In the genomic region with DNA sequence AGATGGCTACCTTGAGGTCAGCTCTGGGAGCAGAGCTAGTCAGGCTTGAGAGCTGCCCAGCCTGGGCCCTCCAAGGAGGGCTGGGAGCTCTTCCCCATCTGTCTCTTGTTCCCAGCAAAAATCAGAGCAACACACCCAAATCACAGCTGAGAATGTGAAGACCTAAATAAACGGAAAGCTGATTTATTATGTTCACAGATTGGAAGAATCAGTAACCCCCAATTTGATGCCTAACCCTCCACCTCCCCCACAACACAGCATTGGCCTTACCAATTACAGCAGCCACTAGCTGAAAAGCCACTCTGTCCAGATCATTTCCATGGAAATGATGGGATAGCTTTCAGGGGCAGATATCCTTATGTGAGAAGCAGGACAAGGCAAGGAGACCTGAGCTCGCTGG, we compare ENCODE assay signal across 25 cellular contexts.
"Had no signal": no experiment of that assay in that cellular context is flagged by ENCODE, and none has a peak within 500 bp of the region (broad histone marks: within the 10 kb centered on the region; RNA-seq: fewer than 3 reads in every experiment).

No MANE protein-coding gene starts in this region.

- H3K9me3 ChIP-seq: gastrocnemius medialis, neutrophil, right lobe of liver, suprapubic skin, transverse colon, vagina had no signal

- H3K4me1 Mint-ChIP-seq: memory B cell had no signal

- H2AFZ ChIP-seq: parathyroid adenoma had no signal

- H3K27me3 Mint-ChIP-seq: stimulated activated naive CD8-positive, alpha-beta T cell treated with anti-CD3 and anti-CD28 coated beads, Interleukin-15, amount 100 ng/mL, for 72 hours had no signal

- H3K4me3 Mint-ChIP-seq: dendritic cell treated with granulocyte-macrophage colony-stimulating factor and Interleukin-4, amounts not matched to agents 40 ng/mL and 50 ng/mL, for 4 days; endodermal cell; memory B cell; natural killer cell treated with Interleukin-12 subunit alpha and Interleukin-12 subunit beta and Interleukin-15 and Interleukin-18, amount 100 ng/mL, for 72 hours; neural crest cell; stimulated activated naive CD8-positive, alpha-beta T cell treated with anti-CD3 and anti-CD28 coated beads, Interleukin-15, amount 100 ng/mL, for 72 hours had no signal

- H3K27me3 ChIP-seq: gastrocnemius medialis, neutrophil, right lobe of liver, suprapubic skin, transverse colon, vagina had no signal

- H3K36me3 Mint-ChIP-seq: memory B cell; natural killer cell treated with Interleukin-12 subunit alpha and Interleukin-12 subunit beta and Interleukin-15 and Interleukin-18, amount 100 ng/mL, for 72 hours had no signal

- DNase-seq: effector CD8-positive, alpha-beta T cell; endodermal cell; gastrocnemius medialis; kidney; right lobe of liver; small intestine; stimulated activated CD4-positive, alpha-beta T cell treated with anti-CD3 and anti-CD28 coated beads, Interleukin-12 subunit alpha, Interleukin-12 subunit beta, amount 100 ng/mL, for 4 hours; stimulated activated CD4-positive, alpha-beta T cell treated with anti-CD3 and anti-CD28 coated beads, Interleukin-4, amount 100 ng/mL, for 1 hour; stimulated activated CD8-positive, alpha-beta memory T cell treated with anti-CD3 and anti-CD28 coated beads, Interleukin-4, amount 100 ng/mL, for 48 hours; stimulated activated naive CD4-positive, alpha-beta T cell; transverse colon had no signal

- H3K79me2 ChIP-seq: parathyroid adenoma had no signal

- H3K9ac ChIP-seq: parathyroid adenoma had no signal

- ATAC-seq: esophagus mucosa, gastrocnemius medialis, left lobe of liver, right lobe of liver had no signal

- H3K9me3 Mint-ChIP-seq: dendritic cell treated with granulocyte-macrophage colony-stimulating factor and Interleukin-4, amounts not matched to agents 40 ng/mL and 50 ng/mL, for 4 days; endodermal cell; memory B cell; natural killer cell treated with Interleukin-12 subunit alpha and Interleukin-12 subunit beta and Interleukin-15 and Interleukin-18, amount 100 ng/mL, for 72 hours; neural crest cell; stimulated activated naive CD8-positive, alpha-beta T cell treated with anti-CD3 and anti-CD28 coated beads, Interleukin-15, amount 100 ng/mL, for 72 hours had no signal

- H3K4me1 ChIP-seq: gastrocnemius medialis, parathyroid adenoma, suprapubic skin, vagina had no signal

- H3K36me3 ChIP-seq: gastrocnemius medialis, neutrophil, right lobe of liver, suprapubic skin, transverse colon, vagina had no signal

- H3K27ac ChIP-seq: epithelial cell of prostate, gastrocnemius medialis, neutrophil, parathyroid adenoma, right lobe of liver, suprapubic skin, vagina had no signal

- H3K4me3 ChIP-seq: gastrocnemius medialis, lung, right lobe of liver, suprapubic skin, transverse colon, vagina had no signal

- H3K27ac Mint-ChIP-seq: dendritic cell treated with granulocyte-macrophage colony-stimulating factor and Interleukin-4, amounts not matched to agents 40 ng/mL and 50 ng/mL, for 4 days; endodermal cell; memory B cell; natural killer cell treated with Interleukin-12 subunit alpha and Interleukin-12 subunit beta and Interleukin-15 and Interleukin-18, amount 100 ng/mL, for 72 hours; progenitor cell of endocrine pancreas had no signal
